ENCODE assay signal across 24 cellular contexts in the genomic region with DNA sequence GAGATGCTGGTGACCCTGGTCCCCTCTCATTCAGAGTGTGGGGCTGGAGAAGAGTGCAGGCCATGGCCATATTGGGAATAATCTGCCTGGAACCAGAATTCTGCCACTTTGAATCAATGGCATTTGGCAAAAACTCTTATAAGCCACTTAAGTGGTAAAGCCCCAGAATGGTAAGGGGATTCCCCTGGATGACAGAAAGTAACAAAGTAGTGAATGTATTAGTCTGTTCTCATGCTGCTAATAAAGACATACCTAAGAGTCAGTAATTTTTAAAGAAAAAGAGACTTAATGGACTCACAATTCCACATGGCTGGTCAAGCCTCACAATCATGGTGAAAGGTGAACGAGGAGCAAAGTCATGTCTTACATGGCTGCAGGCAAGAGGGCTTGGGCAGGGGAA.
DNase-seq lines count a peak whose midpoint lies in the region; ATAC-seq, FAIRE-seq and TF ChIP-seq lines count a peak whose summit lies in the region.
"Had no signal": no experiment of that assay in that cellular context is flagged by ENCODE, and none has a peak within 500 bp of the region (broad histone marks: within the 10 kb centered on the region; RNA-seq: fewer than 3 reads in every experiment).

No MANE protein-coding gene starts in this region.

- BruUV-seq in GM12878 (replicated peaks; lab: Mats Ljungman, UMichigan): no TSS peak

- no peaks in the 10 kb centered on the region for H3K27me3 ChIP-seq in GM12878 (replicated peaks in 1 of 2; ENCODE audit: control insufficient read depth in 2 of 2, insufficient read depth in 2 of 2, low read length in 1 of 2)
- H3K27me3 ChIP-seq in aorta (ENCODE audit: control insufficient read depth in 1 of 2, insufficient read depth in 2 of 2, low read length in 1 of 2): no peaks in the 10 kb centered on the region
- H3K27me3 ChIP-seq: BE2C, BLaER1 had no signal

- H3K4me3 Mint-ChIP-seq in stimulated activated naive B cell treated with anti-CD40 and anti-IgM and Interleukin-4, amounts not matched to agents 10 μg/mL and 1 μg/mL and 100 μg/mL, for 72 hours: no peak overlapping the region
- H3K4me3 Mint-ChIP-seq: CD14-positive monocyte; CD4-positive, alpha-beta memory T cell; CD4-positive, CD25-positive, alpha-beta regulatory T cell; CD8-positive, alpha-beta memory T cell had no signal

- no peaks in the 10 kb centered on the region for H3K4me1 Mint-ChIP-seq in stimulated activated naive B cell treated with anti-CD40 and anti-IgM and Interleukin-4, amounts not matched to agents 10 μg/mL and 1 μg/mL and 100 μg/mL, for 72 hours
- H3K4me1 Mint-ChIP-seq: CD14-positive monocyte; CD4-positive, alpha-beta memory T cell; CD4-positive, CD25-positive, alpha-beta regulatory T cell; CD8-positive, alpha-beta memory T cell had no signal

- H3K4me2 ChIP-seq in GM12878 (ENCODE audit: control insufficient read depth, insufficient read depth): no peak overlapping the region
- H3K4me2 ChIP-seq: BLaER1 had no signal

- H3K4me1 ChIP-seq in GM12878 (ENCODE audit: control insufficient read depth, insufficient read depth, low read length): no peaks in the 10 kb centered on the region
- no peaks in the 10 kb centered on the region for H3K4me1 ChIP-seq in aorta (ENCODE audit: control insufficient read depth in 1 of 2, insufficient read depth in 2 of 2, low read length in 2 of 2)
- H3K4me1 ChIP-seq: BE2C, BLaER1 had no signal

- no peak overlapping the region for H3K27ac Mint-ChIP-seq in stimulated activated naive B cell treated with anti-CD40 and anti-IgM and Interleukin-4, amounts not matched to agents 10 μg/mL and 1 μg/mL and 100 μg/mL, for 72 hours
- H3K27ac Mint-ChIP-seq: CD14-positive monocyte; CD4-positive, alpha-beta memory T cell; CD4-positive, CD25-positive, alpha-beta regulatory T cell; CD8-positive, alpha-beta memory T cell had no signal

- no peak for DNase-seq in GM12878 (ENCODE audit: low read depth, low spot score)
- no peak for DNase-seq in stimulated activated naive B cell treated with anti-CD40 and anti-IgM and Interleukin-4, amounts not matched to agents 10 μg/mL and 1 μg/mL and 100 μg/mL, for 72 hours
- DNase-seq in ureter (ENCODE audit: low spot score): no peak
- no peak for DNase-seq in aorta
- DNase-seq in pons (ENCODE audit: low spot score): no peak
- DNase-seq: 8988T; ACHN; BE2C; C1 segment of cervical spinal cord; Calu3; CD4-positive, alpha-beta memory T cell; CD4-positive, CD25-positive, alpha-beta regulatory T cell; CD8-positive, alpha-beta memory T cell; COR-L47; DMS79 treated with DMSO at 0.1 percent for 48 hours; GF-D8 had no signal

- H3K4me3 ChIP-seq in GM12878 (no peak overlapping the region), aorta (ENCODE audit: low read length in 2 of 2) (no peak overlapping the region)
- H3K4me3 ChIP-seq: BLaER1 had no signal

- peaks cover 4% of the 10 kb centered on the region in 2 donors for H3K9me3 Mint-ChIP-seq in stimulated activated naive B cell treated with anti-CD40 and anti-IgM and Interleukin-4, amounts not matched to agents 10 μg/mL and 1 μg/mL and 100 μg/mL, for 72 hours
- H3K9me3 Mint-ChIP-seq: CD14-positive monocyte; CD4-positive, alpha-beta memory T cell; CD8-positive, alpha-beta memory T cell had no signal

- H3K9ac ChIP-seq in GM12878 (ENCODE audit: control insufficient read depth, insufficient read depth, low read length): no peak overlapping the region
- H3K9ac ChIP-seq: BLaER1 had no signal

- TF ChIP-seq POLR2A in GM12878 (IDR thresholded peaks at IDR 0.05; ENCODE audit: low read depth, low read length): no peak

- WGBS in GM12878 (ENCODE audit: insufficient coverage, insufficient replicate concordance, low lambda C conversion rate, missing lambda C conversion rate): 0% methylated on average over 1 of the region's 1 CpG
- 87% methylated on average over 1 of the region's 1 CpG for WGBS in aorta, 2 donors

- ATAC-seq in HG02610 (IDR thresholded peaks at IDR 0.05; ENCODE audit: unreplicated experiment) (peak; percentile 68), GM12878 (peak; percentile 24; the same call in 1 of the 3 replicates), aorta (ENCODE audit: low FRiP score) (no peak)
- peak; percentile 64 to 66 for ATAC-seq in stimulated activated naive B cell treated with anti-CD40 and anti-IgM and Interleukin-4, amounts not matched to agents 10 μg/mL and 1 μg/mL and 100 μg/mL, for 72 hours (replicated peaks)

- H3K79me2 ChIP-seq in GM12878 (ENCODE audit: control insufficient read depth, insufficient read depth, low read length): no peaks in the 10 kb centered on the region

- H3K36me3 Mint-ChIP-seq in stimulated activated naive B cell treated with anti-CD40 and anti-IgM and Interleukin-4, amounts not matched to agents 10 μg/mL and 1 μg/mL and 100 μg/mL, for 72 hours: peaks cover 0 to 2% of the 10 kb centered on the region in 2 donors
- H3K36me3 Mint-ChIP-seq: CD14-positive monocyte; CD4-positive, alpha-beta memory T cell; CD4-positive, CD25-positive, alpha-beta regulatory T cell; CD8-positive, alpha-beta memory T cell had no signal

- H3K9me3 ChIP-seq in GM12878 (replicated peaks; ENCODE audit: control insufficient read depth, insufficient read depth, low read length): no peaks in the 10 kb centered on the region
- no peaks in the 10 kb centered on the region for H3K9me3 ChIP-seq in aorta (ENCODE audit: control insufficient read depth, low read length)
- H3K9me3 ChIP-seq: BE2C, BLaER1 had no signal

- in situ Hi-C loops in GM12878 (cut with MboI): no loop called here

- peaks cover 15 to 22% of the 10 kb centered on the region in 2 donors for H3K27me3 Mint-ChIP-seq in stimulated activated naive B cell treated with anti-CD40 and anti-IgM and Interleukin-4, amounts not matched to agents 10 μg/mL and 1 μg/mL and 100 μg/mL, for 72 hours
- H3K27me3 Mint-ChIP-seq: CD4-positive, CD25-positive, alpha-beta regulatory T cell had no signal

- no peak overlapping the region for H3K27ac ChIP-seq in GM12878 (ENCODE audit: control insufficient read depth, insufficient read depth)
- no peak overlapping the region for H3K27ac ChIP-seq in aorta (ENCODE audit: low read depth in 1 of 2, low read length in 2 of 2)
- H3K27ac ChIP-seq: BLaER1 had no signal

- no peak for TF ChIP-seq CTCF in GM12878 (IDR thresholded peaks at IDR 0.05 in 2 of 3, conservative IDR thresholded peaks at IDR 0.05 in 1 of 3; ENCODE audit: control insufficient read depth in 2 of 3, extremely low read depth in 1 of 3, insufficient read depth in 1 of 3, low read depth in 3 of 3, low read length in 3 of 3)

- no peak for TF ChIP-seq EP300 in GM12878 (IDR thresholded peaks at IDR 0.05; ENCODE audit: borderline replicate concordance in 1 of 2, control insufficient read depth in 1 of 2, low read depth in 2 of 2, low read length in 2 of 2)

- POLR2A ChIA-PET in GM12878 (lab: Charles Lee): no interaction called here

- no peaks in the 10 kb centered on the region for H3K36me3 ChIP-seq in GM12878 (ENCODE audit: control insufficient read depth in 2 of 2, insufficient read depth in 2 of 2, low read length in 1 of 2)
- no peaks in the 10 kb centered on the region for H3K36me3 ChIP-seq in aorta (ENCODE audit: control insufficient read depth in 1 of 2, insufficient read depth in 2 of 2, low read length in 1 of 2)
- H3K36me3 ChIP-seq: BE2C, BLaER1 had no signal

- RAD21 ChIA-PET in GM12878 (lab: Charles Lee; ENCODE audit: unreplicated experiment): interaction anchor here (1.2 kb wide), 1 partner anchor 393 kb away, joined by 4 read pairs; no protein-coding TSS in a partner anchor

- no peak for FAIRE-seq in GM12878 (lab: Jason Lieb, UNC)
- FAIRE-seq: A204.1, D721Med, G401.6, GM12892, GM18507 had no signal

- intact Hi-C loops in GM12878 (cut with micrococcal nuclease; ENCODE audit: unreplicated experiment) (no loop called here), aorta (cut with DNase I) (no loop called here)

- H4K20me1 ChIP-seq in GM12878 (ENCODE audit: control insufficient read depth, insufficient read depth): no peaks in the 10 kb centered on the region
- H4K20me1 ChIP-seq: BLaER1 had no signal

- SMC1A ChIA-PET in GM12878 (lab: Charles Lee; ENCODE audit: uncharacterized antibody, unreplicated experiment): no interaction called here

- no peak for TF ChIP-seq RAD21 in GM12878 (IDR thresholded peaks at IDR 0.05; ENCODE audit: insufficient read depth, low read depth, low read length)

- CTCF ChIA-PET in GM12878 (lab: Yijun Ruan, JAX): no interaction called here

- H2AFZ ChIP-seq in GM12878 (ENCODE audit: control insufficient read depth, low read depth, low read length): no peak overlapping the region

TF ChIP-seq in GM12878, 131 proteins besides CTCF, POLR2A, EP300 and RAD21:
- TF ChIP-seq CBX5 (IDR thresholded peaks at IDR 0.05; ENCODE audit: low read depth) (no peak), HDAC2 (IDR thresholded peaks at IDR 0.05) (no peak), ZBED1 (IDR thresholded peaks at IDR 0.05; ENCODE audit: borderline replicate concordance) (no peak), SPI1 (IDR thresholded peaks at IDR 0.05; ENCODE audit: borderline replicate concordance, insufficient read depth, low read depth, low read length) (no peak), POU2F2 (IDR thresholded peaks at IDR 0.05; ENCODE audit: borderline replicate concordance, low read depth, low read length) (no peak), HDAC6 (IDR thresholded peaks at IDR 0.05; ENCODE audit: unreplicated experiment) (no peak), ZNF384 (IDR thresholded peaks at IDR 0.05; ENCODE audit: borderline replicate concordance, low read depth, low read length) (no peak), CBFB (IDR thresholded peaks at IDR 0.05; ENCODE audit: low read depth) (no peak), SUPT20H (IDR thresholded peaks at IDR 0.05; ENCODE audit: borderline replicate concordance, control insufficient read depth, low read depth, low read length) (no peak), MTA2 (IDR thresholded peaks at IDR 0.05; ENCODE audit: low read depth) (no peak), FOS (IDR thresholded peaks at IDR 0.05; ENCODE audit: borderline replicate concordance, extremely low read depth, insufficient read length) (no peak), ATF7 (IDR thresholded peaks at IDR 0.05; ENCODE audit: low read depth) (no peak), POLR2AphosphoS2 (IDR thresholded peaks at IDR 0.05; ENCODE audit: low read depth, low read length) (no peak), BRCA1 (IDR thresholded peaks at IDR 0.05; ENCODE audit: low read depth, low read length) (no peak), RCOR1 (conservative IDR thresholded peaks at IDR 0.05; ENCODE audit: low read depth, low read length) (no peak)
